In the genomic region with DNA sequence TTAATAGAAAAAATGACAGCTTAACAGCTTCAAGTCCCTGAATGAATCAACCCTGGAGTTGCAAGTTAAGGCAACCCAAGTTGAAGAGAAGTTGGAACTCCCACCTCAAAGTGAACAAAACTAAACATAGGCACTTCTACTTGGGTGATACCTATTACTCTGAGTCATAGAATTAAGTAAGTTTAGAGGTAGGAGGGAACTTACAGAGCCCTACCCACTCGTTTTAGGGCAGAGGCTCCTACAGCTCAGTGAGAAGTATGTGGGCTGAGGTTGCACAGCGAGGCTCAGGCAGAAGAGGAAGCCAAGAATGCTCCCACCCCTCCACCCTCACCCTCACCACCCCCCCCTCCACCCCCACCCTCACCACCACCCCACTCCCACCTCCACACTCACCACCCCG, we compare ENCODE assay signal across 9 cellular contexts.
DNase-seq lines count a peak whose midpoint lies in the region; ATAC-seq and TF ChIP-seq lines count a peak whose summit lies in the region.
"Had no signal": no experiment of that assay in that cellular context is flagged by ENCODE, and none has a peak within 500 bp of the region (broad histone marks: within the 10 kb centered on the region; RNA-seq: fewer than 3 reads in every experiment).

No MANE protein-coding gene starts in this region.

- H3K36me3 Mint-ChIP-seq in memory B cell: peaks cover 12% of the 10 kb centered on the region

- peaks cover 2% of the 10 kb centered on the region for H3K9me3 Mint-ChIP-seq in memory B cell

- H3K4me3 Mint-ChIP-seq in memory B cell: no peak overlapping the region

- peak overlapping the region; percentile 58 for H3K27ac Mint-ChIP-seq in memory B cell

- H3K36me3 ChIP-seq in brain microvascular endothelial cell (replicated peaks): no peaks in the 10 kb centered on the region

- H3K4me3 ChIP-seq in brain microvascular endothelial cell (ENCODE audit: low read depth, low read length): no peak overlapping the region
- H3K4me3 ChIP-seq: A549 had no signal

- H3K27me3 Mint-ChIP-seq in memory B cell: no peaks in the 10 kb centered on the region

- no peak for TF ChIP-seq CTCF in brain microvascular endothelial cell (IDR thresholded peaks at IDR 0.05; ENCODE audit: low read depth, low read length, missing control alignments)

- peaks cover 62% of the 10 kb centered on the region for H3K4me1 Mint-ChIP-seq in memory B cell

- ATAC-seq in HG03135 (IDR thresholded peaks at IDR 0.05; ENCODE audit: unreplicated experiment): peak; percentile 70
- ATAC-seq in memory B cell (ENCODE audit: low read depth): peak; percentile 68

- in situ Hi-C loops in brain microvascular endothelial cell (cut with HindIII; ENCODE audit: low pct_ligation_motif_present, low sequenced_read_pairs): no loop called here

- no peak overlapping the region for H3K27ac ChIP-seq in brain microvascular endothelial cell
- H3K27ac ChIP-seq: A549 had no signal

- DNase-seq in SIG-M5 treated with dmso at 0.1 percent for 504 hours (lab: John Stamatoyannopoulos, UW; ENCODE audit: unreplicated experiment) (peak; percentile 5), SIG-M5 (lab: John Stamatoyannopoulos, UW) (no peak), UCSD-AML1 (lab: John Stamatoyannopoulos, UW; ENCODE audit: unreplicated experiment) (peak; percentile 35), memory B cell (ENCODE audit: low spot score in 2 of 2) (peak in 1 of 2 donors; percentile 21), brain microvascular endothelial cell (no peak), NCI-H69 (lab: John Stamatoyannopoulos, UW) (no peak), OCI-M2 (lab: John Stamatoyannopoulos, UW; ENCODE audit: unreplicated experiment) (no peak)

- no peaks in the 10 kb centered on the region for H3K27me3 ChIP-seq in brain microvascular endothelial cell (replicated peaks)

Comparison
In these comparisons a context has a peak if more than half of its experiments do, and no peak if none do; other contexts are left out.
1. DNase-seq: peak in SIG-M5 treated with dmso at 0.1 percent for 504 hours (single experiment) and UCSD-AML1 (single experiment); none in SIG-M5 (single experiment), brain microvascular endothelial cell (single experiment), NCI-H69 (single experiment) and OCI-M2 (single experiment).